ENCODE assay signal across 13 cellular contexts in genomic region chr7:86911703-86912102, GRCh38.
DNase-seq lines count a peak whose midpoint lies in the region; ATAC-seq and TF ChIP-seq lines count a peak whose summit lies in the region.
"Had no signal": no experiment of that assay in that cellular context is flagged by ENCODE, and none has a peak within 500 bp of the region (broad histone marks: within the 10 kb centered on the region; RNA-seq: fewer than 3 reads in every experiment).

No MANE protein-coding gene starts in this region.

- H3K27me3 Mint-ChIP-seq in activated CD4-positive, alpha-beta memory T cell treated with anti-CD3 and anti-CD28 coated beads for 36 hours = no peaks in the 10 kb centered on the region
- H3K27me3 Mint-ChIP-seq: activated CD4-positive, alpha-beta T cell treated with anti-CD3 and anti-CD28 coated beads, Interleukin-2, amount 10 ng/mL, durations not matched to agents 7 days and 5 days had no signal

- POLR2A ChIA-PET in activated CD4-positive, alpha-beta memory T cell treated with anti-CD3 and anti-CD28 coated beads for 36 hours (lab: Charles Lee) = no interaction called here

- no peak overlapping the region for H2BK120ac ChIP-seq in mesendoderm (ENCODE audit: low read depth, low read length)

- no peak overlapping the region for H3K23ac ChIP-seq in mesendoderm (ENCODE audit: low read length)

- WGBS in mesendoderm (ENCODE audit: extremely low coverage, insufficient coverage, low lambda C conversion rate) = no CpG with 5 or more reads among the region's 1 CpG

- H3K36me3 ChIP-seq in mesendoderm (ENCODE audit: control insufficient read depth, insufficient read depth, low read length) = no peaks in the 10 kb centered on the region

- intact Hi-C loops in posterior vena cava (cut with DNase I) = no loop called here
- intact Hi-C loops in activated CD4-positive, alpha-beta memory T cell treated with anti-CD3 and anti-CD28 coated beads for 36 hours (cut with micrococcal nuclease) = no loop called here

- no peak overlapping the region for H3K56ac ChIP-seq in mesendoderm (ENCODE audit: low read length)

- no peaks in the 10 kb centered on the region for H3K4me1 ChIP-seq in mesendoderm (ENCODE audit: control insufficient read depth, low read depth, low read length)
- H3K4me1 ChIP-seq: spleen had no signal

- no peaks in the 10 kb centered on the region for H3K27me3 ChIP-seq in mesendoderm (ENCODE audit: insufficient read depth, low read length, poor library complexity)
- H3K27me3 ChIP-seq: spleen had no signal

- peaks cover 7% of the 10 kb centered on the region for H3K4me1 Mint-ChIP-seq in activated CD4-positive, alpha-beta memory T cell treated with anti-CD3 and anti-CD28 coated beads for 36 hours (ENCODE audit: low read depth)
- H3K4me1 Mint-ChIP-seq: activated CD4-positive, alpha-beta T cell treated with anti-CD3 and anti-CD28 coated beads, Interleukin-2, amount 10 ng/mL, durations not matched to agents 7 days and 5 days had no signal

- no peak overlapping the region for H3K4me3 ChIP-seq in GM12865 (ENCODE audit: low read depth, low read length)
- H3K4me3 ChIP-seq in mesendoderm (ENCODE audit: low read length) = no peak overlapping the region
- H3K4me3 ChIP-seq: spleen had no signal

- DNase-seq in GM12865 (ENCODE audit: low read depth) = peak; percentile 9
- peak; percentile 25 for DNase-seq in mesendoderm
- DNase-seq in posterior vena cava (ENCODE audit: low spot score) = no peak
- DNase-seq in activated CD4-positive, alpha-beta memory T cell treated with anti-CD3 and anti-CD28 coated beads for 36 hours = no peak
- DNase-seq: activated CD4-positive, alpha-beta T cell treated with anti-CD3 and anti-CD28 coated beads, Interleukin-2, amount 10 ng/mL, durations not matched to agents 7 days and 5 days; effector memory CD4-positive, alpha-beta T cell; left colon; NCI-H1092; spleen had no signal

- ATAC-seq in HG03159 (IDR thresholded peaks at IDR 0.05; ENCODE audit: unreplicated experiment) (peak; percentile 58), GM18867 (IDR thresholded peaks at IDR 0.05; ENCODE audit: unreplicated experiment) (no peak)
- ATAC-seq: left colon had no signal

- CTCF ChIA-PET in activated CD4-positive, alpha-beta memory T cell treated with anti-CD3 and anti-CD28 coated beads for 36 hours (lab: Charles Lee) = interaction anchor here (0.6 to 1.2 kb wide), 5 partner anchors 14 to 403 kb away, joined by 3 to 4 read pairs (median 4); no protein-coding TSS in a partner anchor

- H2BK15ac ChIP-seq in mesendoderm (replicated peaks; ENCODE audit: low read depth) = no peak overlapping the region

- no peaks in the 10 kb centered on the region for H3K79me1 ChIP-seq in mesendoderm (ENCODE audit: low read length)

- H3K4me2 ChIP-seq in mesendoderm (ENCODE audit: low read length) = no peak overlapping the region

- no peak overlapping the region for H3K9ac ChIP-seq in mesendoderm (ENCODE audit: low read length)

- no peaks in the 10 kb centered on the region for H3K9me3 Mint-ChIP-seq in activated CD4-positive, alpha-beta memory T cell treated with anti-CD3 and anti-CD28 coated beads for 36 hours
- H3K9me3 Mint-ChIP-seq: activated CD4-positive, alpha-beta T cell treated with anti-CD3 and anti-CD28 coated beads, Interleukin-2, amount 10 ng/mL, durations not matched to agents 7 days and 5 days; activated T-helper 1 cell treated with anti-CD3 and anti-CD28 coated beads, Interleukin-12 subunit alpha, Interleukin-12 subunit beta, Interleukin-2, Interleukin-4 antibody, amounts not matched to agents 30 ng/mL and 10 ng/mL and 1 ng/mL, durations not matched to agents 14 hours and 24 hours and 36 hours had no signal

- H4K5ac ChIP-seq in mesendoderm (ENCODE audit: low read length) = no peak overlapping the region

- H3K36me3 Mint-ChIP-seq in activated CD4-positive, alpha-beta memory T cell treated with anti-CD3 and anti-CD28 coated beads for 36 hours = no peaks in the 10 kb centered on the region

- no peak overlapping the region for H3K4me3 Mint-ChIP-seq in activated CD4-positive, alpha-beta memory T cell treated with anti-CD3 and anti-CD28 coated beads for 36 hours
- H3K4me3 Mint-ChIP-seq: activated CD4-positive, alpha-beta T cell treated with anti-CD3 and anti-CD28 coated beads, Interleukin-2, amount 10 ng/mL, durations not matched to agents 7 days and 5 days; activated T-helper 1 cell treated with anti-CD3 and anti-CD28 coated beads, Interleukin-12 subunit alpha, Interleukin-12 subunit beta, Interleukin-2, Interleukin-4 antibody, amounts not matched to agents 30 ng/mL and 10 ng/mL and 1 ng/mL, durations not matched to agents 14 hours and 24 hours and 36 hours had no signal

- H4K8ac ChIP-seq in mesendoderm (ENCODE audit: low read depth, low read length) = no peak overlapping the region

- no peaks in the 10 kb centered on the region for H3K79me2 ChIP-seq in mesendoderm (ENCODE audit: control insufficient read depth, insufficient read depth, low read length)

- no peak overlapping the region for H3K27ac Mint-ChIP-seq in activated CD4-positive, alpha-beta memory T cell treated with anti-CD3 and anti-CD28 coated beads for 36 hours
- H3K27ac Mint-ChIP-seq: activated CD4-positive, alpha-beta T cell treated with anti-CD3 and anti-CD28 coated beads, Interleukin-2, amount 10 ng/mL, durations not matched to agents 7 days and 5 days; activated T-helper 1 cell treated with anti-CD3 and anti-CD28 coated beads, Interleukin-12 subunit alpha, Interleukin-12 subunit beta, Interleukin-2, Interleukin-4 antibody, amounts not matched to agents 30 ng/mL and 10 ng/mL and 1 ng/mL, durations not matched to agents 14 hours and 24 hours and 36 hours had no signal

- TF ChIP-seq CTCF in GM12865 (IDR thresholded peaks at IDR 0.05; ENCODE audit: insufficient read depth, low read depth, low read length, missing control alignments) (peak; percentile 13), VCaP (conservative IDR thresholded peaks at IDR 0.05) (peak; percentile 65)

- no peak overlapping the region for H2BK5ac ChIP-seq in mesendoderm (ENCODE audit: low read length)

- H3K4ac ChIP-seq in mesendoderm (ENCODE audit: low read depth, low read length) = no peak overlapping the region

- no peak overlapping the region for H3K18ac ChIP-seq in mesendoderm (ENCODE audit: low read length)

- no peak overlapping the region for H3K27ac ChIP-seq in VCaP
- H3K27ac ChIP-seq in mesendoderm (ENCODE audit: low read depth, low read length) = no peak overlapping the region
- H3K27ac ChIP-seq: spleen had no signal

- H2AK5ac ChIP-seq in mesendoderm (ENCODE audit: low read length) = no peak overlapping the region

Comparison
In these comparisons a context has a peak if more than half of its experiments do, and no peak if none do; other contexts are left out.
1. DNase-seq: peak in GM12865 (single experiment) and mesendoderm (single experiment); none in posterior vena cava (single experiment) and activated CD4-positive, alpha-beta memory T cell treated with anti-CD3 and anti-CD28 coated beads for 36 hours (single experiment).